30 cellular contexts compared by ENCODE assay signal in the genomic region with DNA sequence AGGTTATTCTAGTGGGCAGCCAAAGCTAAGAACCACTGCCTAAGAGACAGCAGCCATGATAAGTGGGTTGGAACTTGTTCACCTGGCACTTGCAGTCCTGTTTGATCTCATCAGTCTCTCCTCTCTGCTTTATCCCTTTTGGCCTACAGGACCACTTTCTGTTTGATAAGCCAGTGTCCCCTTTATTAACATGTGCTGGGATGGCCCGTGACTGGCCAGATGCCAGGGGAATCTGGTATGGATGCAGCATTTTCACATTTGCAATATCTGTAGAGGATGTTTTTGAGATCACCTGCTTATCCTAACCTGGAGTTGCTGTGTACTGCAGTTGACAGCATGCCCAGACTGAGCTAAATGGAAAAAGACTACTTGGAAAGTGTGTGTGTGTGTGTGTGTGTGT. TPM values are rescaled to one million over a fixed set of nuclear protein-coding genes. Genes with fewer than 3 reads are reported as not detected.
"Had no signal": no experiment of that assay in that cellular context is flagged by ENCODE, and none has a peak within 500 bp of the region (broad histone marks: within the 10 kb centered on the region; RNA-seq: fewer than 3 reads in every experiment).

No MANE protein-coding gene starts in this region.

- H3K36me3 ChIP-seq: colonic mucosa, esophagus squamous epithelium had no signal

- FAIRE-seq: endometrium, endothelial cell of umbilical vein, frontal cortex had no signal

- H3K4me2 ChIP-seq: hepatocyte had no signal

- DNase-seq: colonic mucosa; cortex of kidney; dermis blood vessel endothelial cell; dorsolateral prefrontal cortex; effector CD4-positive, alpha-beta T cell; effector CD8-positive, alpha-beta T cell; effector memory CD4-positive, alpha-beta T cell; effector memory CD8-positive, alpha-beta T cell; endodermal cell; erythroblast; esophagus squamous epithelium; foreskin fibroblast; foreskin keratinocyte; foreskin melanocyte; gastrocnemius medialis; glutamatergic neuron; head of caudate nucleus; heart left ventricle; heart right ventricle had no signal

- H3K4me3 ChIP-seq: colonic mucosa, coronary artery, dorsolateral prefrontal cortex, esophagus muscularis mucosa, esophagus squamous epithelium, gastrocnemius medialis, gastroesophageal sphincter, heart left ventricle, heart right ventricle, hepatocyte had no signal

- ATAC-seq: effector memory CD8-positive, alpha-beta T cell; esophagus mucosa; foreskin keratinocyte; gastrocnemius medialis; gastroesophageal sphincter; heart left ventricle; heart right ventricle had no signal

- H3K27ac ChIP-seq: colonic mucosa, coronary artery, dorsolateral prefrontal cortex, epithelial cell of prostate, esophagus muscularis mucosa, esophagus squamous epithelium, foreskin keratinocyte, gastrocnemius medialis, gastroesophageal sphincter, heart left ventricle, heart right ventricle, hepatocyte had no signal

- H3K4me1 ChIP-seq: colonic mucosa, esophagus muscularis mucosa, foreskin keratinocyte, gastroesophageal sphincter had no signal

- H2AFZ ChIP-seq: hepatocyte had no signal

- H3K9me3 ChIP-seq: colonic mucosa, esophagus muscularis mucosa, esophagus squamous epithelium, gastrocnemius medialis, gastroesophageal sphincter had no signal

- H3K27me3 ChIP-seq: colonic mucosa, dorsolateral prefrontal cortex, esophagus muscularis mucosa, esophagus squamous epithelium, foreskin keratinocyte, gastrocnemius medialis, gastroesophageal sphincter, heart left ventricle, heart right ventricle, hepatocyte had no signal

RNA-seq across cellular contexts. Expression of a gene that starts 23.6 kb away (rescaled TPM):
- total RNA-seq: endothelial cell of umbilical vein, epithelial cell of proximal tubule, foreskin keratinocyte, glomerular endothelial cell had no signal
- polyA plus RNA-seq: endothelial cell of umbilical vein, foreskin keratinocyte had no signal
